ENCODE assay signal across 19 cellular contexts in the genomic region with DNA sequence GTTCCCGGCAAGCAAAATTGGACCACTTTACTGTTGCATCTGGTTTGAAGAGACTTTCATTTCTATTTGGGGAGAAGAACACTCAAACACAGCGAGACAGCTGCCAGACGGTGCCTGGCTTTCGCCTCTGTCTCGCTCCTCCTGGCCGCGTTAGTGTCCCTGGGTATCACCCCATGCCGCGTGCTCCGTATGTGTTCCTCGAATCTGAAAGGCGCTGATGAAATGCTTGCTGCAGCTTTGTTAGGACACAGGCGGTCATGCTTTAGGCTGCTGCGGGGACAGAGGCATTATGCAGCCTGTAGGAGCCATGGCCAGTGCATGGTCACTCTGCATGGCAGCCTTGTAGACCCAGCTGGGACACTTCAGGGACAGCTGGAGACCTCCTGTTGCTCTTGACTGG. TPM values are rescaled to one million over a fixed set of nuclear protein-coding genes. Genes with fewer than 3 reads are reported as not detected.
DNase-seq lines count a peak whose midpoint lies in the region; ATAC-seq and TF ChIP-seq lines count a peak whose summit lies in the region.
"Had no signal": no experiment of that assay in that cellular context is flagged by ENCODE, and none has a peak within 500 bp of the region (broad histone marks: within the 10 kb centered on the region; RNA-seq: fewer than 3 reads in every experiment).

No MANE protein-coding gene starts in this region.

- H3K36me3 Mint-ChIP-seq in activated naive CD4-positive, alpha-beta T cell treated with anti-CD3 and anti-CD28 coated beads, Interleukin-2, amount 10 ng/mL, durations not matched to agents 7 days and 5 days: peaks cover 9% of the 10 kb centered on the region
- no peaks in the 10 kb centered on the region for H3K36me3 Mint-ChIP-seq in activated naive CD4-positive, alpha-beta T cell treated with anti-CD3 and anti-CD28 coated beads for 36 hours (ENCODE audit: low read depth)
- H3K36me3 Mint-ChIP-seq in activated CD8-positive, alpha-beta T cell treated with anti-CD3 and anti-CD28 coated beads, Interleukin-2, amount 10 ng/mL, durations not matched to agents 7 days and 5 days (ENCODE audit: low read depth): peaks cover 22% of the 10 kb centered on the region

- no peak for ATAC-seq in activated CD8-positive, alpha-beta T cell treated with anti-CD3 and anti-CD28 coated beads, Interleukin-2, amount 10 ng/mL, durations not matched to agents 7 days and 5 days
- peak; percentile 79 for ATAC-seq in left ventricle myocardium superior

- H3K4me1 ChIP-seq in ascending aorta: peaks cover 25 to 61% of the 10 kb centered on the region in 2 donors

- H3K27me3 ChIP-seq in ascending aorta: no peaks in the 10 kb centered on the region
- H3K27me3 ChIP-seq: ovary, sigmoid colon had no signal

- peak overlapping the region; percentile 91 for H3K27ac Mint-ChIP-seq in activated naive CD4-positive, alpha-beta T cell treated with anti-CD3 and anti-CD28 coated beads, Interleukin-2, amount 10 ng/mL, durations not matched to agents 7 days and 5 days
- H3K27ac Mint-ChIP-seq in activated naive CD4-positive, alpha-beta T cell treated with anti-CD3 and anti-CD28 coated beads for 36 hours: no peak overlapping the region
- peak overlapping the region; percentile 89 for H3K27ac Mint-ChIP-seq in activated CD8-positive, alpha-beta T cell treated with anti-CD3 and anti-CD28 coated beads, Interleukin-2, amount 10 ng/mL, durations not matched to agents 7 days and 5 days

- no peak overlapping the region for H3K4me3 ChIP-seq in ascending aorta
- H3K4me3 ChIP-seq: ovary, sigmoid colon had no signal

- H3K27ac ChIP-seq in ascending aorta: no peak overlapping the region
- H3K27ac ChIP-seq: ovary had no signal

- TF ChIP-seq CTCF in ascending aorta (IDR thresholded peaks at IDR 0.05): no peak

- CTCF ChIA-PET in activated naive CD4-positive, alpha-beta T cell treated with anti-CD3 and anti-CD28 coated beads, Interleukin-2, amount 10 ng/mL, durations not matched to agents 7 days and 5 days (lab: Charles Lee): interaction anchor here (3.9 kb wide), 1 partner anchor 56 kb away, joined by 13 read pairs; no protein-coding TSS in a partner anchor
- CTCF ChIA-PET in activated naive CD4-positive, alpha-beta T cell treated with anti-CD3 and anti-CD28 coated beads for 36 hours (lab: Charles Lee): interaction anchor here (0.7 to 1.3 kb wide), 2 partner anchors 53 to 814 kb away, joined by 3 to 7 read pairs; no protein-coding TSS in a partner anchor
- CTCF ChIA-PET in activated CD8-positive, alpha-beta T cell treated with anti-CD3 and anti-CD28 coated beads, Interleukin-2, amount 10 ng/mL, durations not matched to agents 7 days and 5 days (lab: Charles Lee): interaction anchor here (1.3 kb wide), 1 partner anchor 100 kb away, joined by 3 read pairs; no protein-coding TSS in a partner anchor

- intact Hi-C loops in activated naive CD4-positive, alpha-beta T cell treated with anti-CD3 and anti-CD28 coated beads for 36 hours (cut with micrococcal nuclease): no loop called here
- intact Hi-C loops in left ventricle myocardium superior (cut with micrococcal nuclease): no loop called here
- intact Hi-C loops in ascending aorta (cut with DNase I): no loop called here

- DNase-seq in activated naive CD4-positive, alpha-beta T cell treated with anti-CD3 and anti-CD28 coated beads, Interleukin-2, amount 10 ng/mL, durations not matched to agents 7 days and 5 days: no peak
- no peak for DNase-seq in activated naive CD4-positive, alpha-beta T cell treated with anti-CD3 and anti-CD28 coated beads for 36 hours
- no peak for DNase-seq in activated CD8-positive, alpha-beta T cell treated with anti-CD3 and anti-CD28 coated beads, Interleukin-2, amount 10 ng/mL, durations not matched to agents 7 days and 5 days
- peak; percentile 75 for DNase-seq in left ventricle myocardium superior
- peak; percentile 40 for DNase-seq in ureter (ENCODE audit: low spot score)
- DNase-seq in ascending aorta (ENCODE audit: low spot score in 2 of 2): no peak
- DNase-seq in activated effector memory CD4-positive, alpha-beta T cell treated with Interleukin-2 at 50 U/mL for 16 hours: no peak
- DNase-seq in NCI-H226: no peak
- DNase-seq: activated CD4-positive, alpha-beta memory T cell treated with anti-CD3 and anti-CD28 coated beads for 36 hours; amniotic stem cell; dermis blood vessel endothelial cell; DMS79 treated with DMSO at 0.1 percent for 48 hours; hypothalamus; NCI-H187; NCI-H2227 treated with DMSO at 0.1 percent for 48 hours; SIG-M5; sigmoid colon; T-helper 1 cell had no signal

- POLR2A ChIA-PET in activated CD8-positive, alpha-beta T cell treated with anti-CD3 and anti-CD28 coated beads, Interleukin-2, amount 10 ng/mL, durations not matched to agents 7 days and 5 days (lab: Charles Lee): no interaction called here

- H3K27me3 Mint-ChIP-seq in activated naive CD4-positive, alpha-beta T cell treated with anti-CD3 and anti-CD28 coated beads, Interleukin-2, amount 10 ng/mL, durations not matched to agents 7 days and 5 days: peaks cover 4% of the 10 kb centered on the region
- H3K27me3 Mint-ChIP-seq in activated naive CD4-positive, alpha-beta T cell treated with anti-CD3 and anti-CD28 coated beads for 36 hours (ENCODE audit: low read depth): no peaks in the 10 kb centered on the region
- H3K27me3 Mint-ChIP-seq in activated CD8-positive, alpha-beta T cell treated with anti-CD3 and anti-CD28 coated beads, Interleukin-2, amount 10 ng/mL, durations not matched to agents 7 days and 5 days (ENCODE audit: low read depth): no peaks in the 10 kb centered on the region

- H3K36me3 ChIP-seq in ascending aorta: no peaks in the 10 kb centered on the region
- H3K36me3 ChIP-seq: ovary, sigmoid colon had no signal

- H3K9me3 Mint-ChIP-seq in activated naive CD4-positive, alpha-beta T cell treated with anti-CD3 and anti-CD28 coated beads, Interleukin-2, amount 10 ng/mL, durations not matched to agents 7 days and 5 days: no peaks in the 10 kb centered on the region
- no peaks in the 10 kb centered on the region for H3K9me3 Mint-ChIP-seq in activated naive CD4-positive, alpha-beta T cell treated with anti-CD3 and anti-CD28 coated beads for 36 hours
- no peaks in the 10 kb centered on the region for H3K9me3 Mint-ChIP-seq in activated CD8-positive, alpha-beta T cell treated with anti-CD3 and anti-CD28 coated beads, Interleukin-2, amount 10 ng/mL, durations not matched to agents 7 days and 5 days (ENCODE audit: insufficient read depth)
- H3K9me3 Mint-ChIP-seq: activated CD4-positive, alpha-beta memory T cell treated with anti-CD3 and anti-CD28 coated beads for 36 hours had no signal

- no peak overlapping the region for H3K4me3 Mint-ChIP-seq in activated naive CD4-positive, alpha-beta T cell treated with anti-CD3 and anti-CD28 coated beads, Interleukin-2, amount 10 ng/mL, durations not matched to agents 7 days and 5 days
- no peak overlapping the region for H3K4me3 Mint-ChIP-seq in activated naive CD4-positive, alpha-beta T cell treated with anti-CD3 and anti-CD28 coated beads for 36 hours
- H3K4me3 Mint-ChIP-seq in activated CD8-positive, alpha-beta T cell treated with anti-CD3 and anti-CD28 coated beads, Interleukin-2, amount 10 ng/mL, durations not matched to agents 7 days and 5 days: peak overlapping the region; percentile 3

- H3K9me3 ChIP-seq in ascending aorta: no peaks in the 10 kb centered on the region
- H3K9me3 ChIP-seq: ovary, sigmoid colon had no signal

- peaks cover 76% of the 10 kb centered on the region for H3K4me1 Mint-ChIP-seq in activated naive CD4-positive, alpha-beta T cell treated with anti-CD3 and anti-CD28 coated beads, Interleukin-2, amount 10 ng/mL, durations not matched to agents 7 days and 5 days
- peaks cover 72% of the 10 kb centered on the region for H3K4me1 Mint-ChIP-seq in activated naive CD4-positive, alpha-beta T cell treated with anti-CD3 and anti-CD28 coated beads for 36 hours (ENCODE audit: low read depth)
- H3K4me1 Mint-ChIP-seq in activated CD8-positive, alpha-beta T cell treated with anti-CD3 and anti-CD28 coated beads, Interleukin-2, amount 10 ng/mL, durations not matched to agents 7 days and 5 days (ENCODE audit: low read depth): peaks cover 74% of the 10 kb centered on the region

RNA-seq across cellular contexts. Expression of a gene that starts 53.9 kb away (rescaled TPM):
- total RNA-seq in activated naive CD4-positive, alpha-beta T cell treated with anti-CD3 and anti-CD28 coated beads for 36 hours: 10 to 100 TPM; 19.4 to 21.3 TPM
- total RNA-seq in activated CD8-positive, alpha-beta T cell treated with anti-CD3 and anti-CD28 coated beads, Interleukin-2, amount 10 ng/mL, durations not matched to agents 7 days and 5 days: 10 to 100 TPM; 34.3 to 35.7 TPM
- total RNA-seq in left ventricle myocardium superior (26.0 TPM), ureter (39.7 TPM), ascending aorta (21.0 TPM)

Comparison
In these comparisons a context has a peak if more than half of its experiments do, and no peak if none do; other contexts are left out.
1. DNase-seq: peak in left ventricle myocardium superior (single experiment) and ureter (single experiment); none in activated naive CD4-positive, alpha-beta T cell treated with anti-CD3 and anti-CD28 coated beads, Interleukin-2, amount 10 ng/mL, durations not matched to agents 7 days and 5 days (single experiment), activated naive CD4-positive, alpha-beta T cell treated with anti-CD3 and anti-CD28 coated beads for 36 hours (single experiment), activated CD8-positive, alpha-beta T cell treated with anti-CD3 and anti-CD28 coated beads, Interleukin-2, amount 10 ng/mL, durations not matched to agents 7 days and 5 days (single experiment), ascending aorta (0 of 2), activated effector memory CD4-positive, alpha-beta T cell treated with Interleukin-2 at 50 U/mL for 16 hours (single experiment) and NCI-H226 (single experiment).